ENCODE assay signal across 19 cellular contexts in the genomic region with DNA sequence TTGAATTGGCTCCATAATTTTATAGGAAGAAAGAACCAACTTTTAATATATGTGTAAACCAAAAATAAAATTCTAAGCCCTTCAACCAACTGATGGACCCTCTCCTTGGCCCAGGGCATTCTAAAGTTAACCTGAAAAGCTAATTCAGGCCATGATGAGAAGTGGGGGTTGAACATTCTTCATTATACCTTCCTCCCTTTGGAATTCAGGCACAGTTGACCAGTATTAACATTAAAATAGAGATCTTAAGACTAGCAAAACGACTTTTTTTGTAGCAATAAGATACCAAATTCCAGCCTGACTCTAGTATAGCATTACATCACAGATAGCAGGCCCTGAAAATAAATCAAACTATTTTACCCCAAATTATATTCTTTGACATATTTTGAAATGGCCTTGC.
"Had no signal": no experiment of that assay in that cellular context is flagged by ENCODE, and none has a peak within 500 bp of the region (broad histone marks: within the 10 kb centered on the region; RNA-seq: fewer than 3 reads in every experiment).

No MANE protein-coding gene starts in this region.

- H3K9me3 ChIP-seq: colonic mucosa, lower lobe of right lung, mucosa of descending colon had no signal

- H3K4me2 ChIP-seq: hepatocyte had no signal

- H3K27ac ChIP-seq: colonic mucosa, esophagus muscularis mucosa, foreskin keratinocyte, gastroesophageal sphincter, heart left ventricle, hepatocyte, left lung, lower lobe of right lung had no signal

- H3K4me3 Mint-ChIP-seq: dendritic cell treated with granulocyte-macrophage colony-stimulating factor and Interleukin-4, amounts not matched to agents 40 ng/mL and 50 ng/mL, for 4 days; effector memory CD8-positive, alpha-beta T cell; mesothelial cell of epicardium; naive B cell had no signal

- H3K4me3 ChIP-seq: colonic mucosa, esophagus muscularis mucosa, gastroesophageal sphincter, heart left ventricle, hepatocyte, left lung, lower lobe of right lung, mucosa of descending colon had no signal

- ATAC-seq: effector memory CD8-positive, alpha-beta T cell; foreskin keratinocyte; gastroesophageal sphincter; heart left ventricle; left cardiac atrium; left lung; left ventricle myocardium superior; lower lobe of right lung; mucosa of descending colon had no signal

- H3K27ac Mint-ChIP-seq: dendritic cell treated with granulocyte-macrophage colony-stimulating factor and Interleukin-4, amounts not matched to agents 40 ng/mL and 50 ng/mL, for 4 days; effector memory CD8-positive, alpha-beta T cell; mesothelial cell of epicardium; naive B cell had no signal

- DNase-seq: colonic mucosa; cortex of kidney; effector CD8-positive, alpha-beta T cell; effector memory CD8-positive, alpha-beta T cell; foreskin keratinocyte; heart left ventricle; hypothalamus; left cardiac atrium; left lung; left ventricle myocardium superior; lower lobe of right lung; mesenchymal stem cell; mucosa of descending colon; naive B cell had no signal

- H3K36me3 Mint-ChIP-seq: mesothelial cell of epicardium, naive B cell had no signal

- H3K9me3 Mint-ChIP-seq: dendritic cell treated with granulocyte-macrophage colony-stimulating factor and Interleukin-4, amounts not matched to agents 40 ng/mL and 50 ng/mL, for 4 days; effector memory CD8-positive, alpha-beta T cell had no signal

- H3K4me1 ChIP-seq: colonic mucosa, esophagus muscularis mucosa, foreskin keratinocyte, gastroesophageal sphincter, heart left ventricle, left lung, lower lobe of right lung had no signal

- H2AFZ ChIP-seq: hepatocyte had no signal

- H3K36me3 ChIP-seq: colonic mucosa, esophagus muscularis mucosa, gastroesophageal sphincter, heart left ventricle, left lung, lower lobe of right lung had no signal

- H3K27me3 ChIP-seq: colonic mucosa, left lung had no signal

- H3K79me2 ChIP-seq: hepatocyte had no signal

- H3K4me1 Mint-ChIP-seq: mesothelial cell of epicardium, naive B cell had no signal
